ENCODE assay signal across 1 cellular context in the genomic region with DNA sequence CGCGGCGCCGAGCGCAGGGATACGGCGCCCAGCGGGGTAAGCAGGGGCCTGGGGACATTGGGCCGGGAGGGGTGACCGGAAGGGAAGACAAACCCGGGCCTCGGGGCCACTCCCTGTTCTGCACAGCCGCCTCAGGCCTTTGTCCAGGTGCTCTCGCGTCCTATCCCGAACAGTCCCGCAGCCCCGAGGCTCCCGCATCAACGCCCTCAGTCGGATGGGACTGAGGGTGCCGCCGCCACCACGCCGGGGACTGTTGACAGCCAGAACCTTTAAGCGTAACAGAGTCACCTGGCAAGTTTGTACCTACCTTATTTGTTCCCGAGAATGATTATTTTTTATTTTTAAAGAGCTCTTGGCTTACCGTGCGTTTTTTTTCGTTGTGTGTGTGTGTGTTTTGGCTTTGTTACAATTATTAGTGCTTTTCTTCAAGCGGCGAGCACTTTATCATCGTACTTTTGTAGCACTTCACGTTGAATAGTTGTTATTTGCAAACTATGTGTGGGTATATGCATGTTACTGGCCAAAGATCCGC.
TF ChIP-seq lines count a peak whose summit lies in the region.

No MANE protein-coding gene starts in this region.

TF ChIP-seq in WTC11, 78 proteins besides CTCF, POLR2A, EP300 and RAD21 (continued from another document):
- TF ChIP-seq ZNF396 (CRISPR knock-in tag; IDR thresholded peaks at IDR 0.05; ENCODE audit: borderline replicate concordance), result no peak
- TF ChIP-seq, protein P1, sequence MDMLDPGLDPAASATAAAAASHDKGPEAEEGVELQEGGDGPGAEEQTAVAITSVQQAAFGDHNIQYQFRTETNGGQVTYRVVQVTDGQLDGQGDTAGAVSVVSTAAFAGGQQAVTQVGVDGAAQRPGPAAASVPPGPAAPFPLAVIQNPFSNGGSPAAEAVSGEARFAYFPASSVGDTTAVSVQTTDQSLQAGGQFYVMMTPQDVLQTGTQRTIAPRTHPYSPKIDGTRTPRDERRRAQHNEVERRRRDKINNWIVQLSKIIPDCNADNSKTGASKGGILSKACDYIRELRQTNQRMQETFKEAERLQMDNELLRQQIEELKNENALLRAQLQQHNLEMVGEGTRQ (CRISPR knock-in tag; IDR thresholded peaks at IDR 0.05), result no peak
- TF ChIP-seq CREB1 (CRISPR knock-in tag; IDR thresholded peaks at IDR 0.05), result no peak
- TF ChIP-seq, protein P2, sequence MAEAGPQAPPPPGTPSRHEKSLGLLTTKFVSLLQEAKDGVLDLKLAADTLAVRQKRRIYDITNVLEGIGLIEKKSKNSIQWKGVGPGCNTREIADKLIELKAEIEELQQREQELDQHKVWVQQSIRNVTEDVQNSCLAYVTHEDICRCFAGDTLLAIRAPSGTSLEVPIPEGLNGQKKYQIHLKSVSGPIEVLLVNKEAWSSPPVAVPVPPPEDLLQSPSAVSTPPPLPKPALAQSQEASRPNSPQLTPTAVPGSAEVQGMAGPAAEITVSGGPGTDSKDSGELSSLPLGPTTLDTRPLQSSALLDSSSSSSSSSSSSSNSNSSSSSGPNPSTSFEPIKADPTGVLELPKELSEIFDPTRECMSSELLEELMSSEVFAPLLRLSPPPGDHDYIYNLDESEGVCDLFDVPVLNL (CRISPR knock-in tag; IDR thresholded peaks at IDR 0.05; ENCODE audit: borderline replicate concordance, low read depth), result no peak
- TF ChIP-seq, protein P3, sequence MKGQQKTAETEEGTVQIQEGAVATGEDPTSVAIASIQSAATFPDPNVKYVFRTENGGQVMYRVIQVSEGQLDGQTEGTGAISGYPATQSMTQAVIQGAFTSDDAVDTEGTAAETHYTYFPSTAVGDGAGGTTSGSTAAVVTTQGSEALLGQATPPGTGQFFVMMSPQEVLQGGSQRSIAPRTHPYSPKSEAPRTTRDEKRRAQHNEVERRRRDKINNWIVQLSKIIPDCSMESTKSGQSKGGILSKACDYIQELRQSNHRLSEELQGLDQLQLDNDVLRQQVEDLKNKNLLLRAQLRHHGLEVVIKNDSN (CRISPR knock-in tag; IDR thresholded peaks at IDR 0.05), result no peak
- TF ChIP-seq, protein P4, sequence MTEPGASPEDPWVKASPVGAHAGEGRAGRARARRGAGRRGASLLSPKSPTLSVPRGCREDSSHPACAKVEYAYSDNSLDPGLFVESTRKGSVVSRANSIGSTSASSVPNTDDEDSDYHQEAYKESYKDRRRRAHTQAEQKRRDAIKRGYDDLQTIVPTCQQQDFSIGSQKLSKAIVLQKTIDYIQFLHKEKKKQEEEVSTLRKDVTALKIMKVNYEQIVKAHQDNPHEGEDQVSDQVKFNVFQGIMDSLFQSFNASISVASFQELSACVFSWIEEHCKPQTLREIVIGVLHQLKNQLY (CRISPR knock-in tag; IDR thresholded peaks at IDR 0.05), result no peak
- TF ChIP-seq, protein P5, sequence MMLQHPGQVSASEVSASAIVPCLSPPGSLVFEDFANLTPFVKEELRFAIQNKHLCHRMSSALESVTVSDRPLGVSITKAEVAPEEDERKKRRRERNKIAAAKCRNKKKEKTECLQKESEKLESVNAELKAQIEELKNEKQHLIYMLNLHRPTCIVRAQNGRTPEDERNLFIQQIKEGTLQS (CRISPR knock-in tag; conservative IDR thresholded peaks at IDR 0.05), result no peak
- TF ChIP-seq, protein P6, sequence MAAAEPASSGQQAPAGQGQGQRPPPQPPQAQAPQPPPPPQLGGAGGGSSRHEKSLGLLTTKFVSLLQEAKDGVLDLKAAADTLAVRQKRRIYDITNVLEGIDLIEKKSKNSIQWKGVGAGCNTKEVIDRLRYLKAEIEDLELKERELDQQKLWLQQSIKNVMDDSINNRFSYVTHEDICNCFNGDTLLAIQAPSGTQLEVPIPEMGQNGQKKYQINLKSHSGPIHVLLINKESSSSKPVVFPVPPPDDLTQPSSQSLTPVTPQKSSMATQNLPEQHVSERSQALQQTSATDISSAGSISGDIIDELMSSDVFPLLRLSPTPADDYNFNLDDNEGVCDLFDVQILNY (CRISPR knock-in tag; IDR thresholded peaks at IDR 0.05), result 0 out of 2 replicates have a peak, but pooled peaks have one; percentile 2
- TF ChIP-seq TCF7 (CRISPR knock-in tag; IDR thresholded peaks at IDR 0.05; ENCODE audit: low read depth), result no peak
- no peak for TF ChIP-seq JUN (CRISPR knock-in tag; IDR thresholded peaks at IDR 0.05)
- no peak for TF ChIP-seq NFE2L1 (CRISPR knock-in tag; IDR thresholded peaks at IDR 0.05)
- TF ChIP-seq GTF2I (CRISPR knock-in tag; conservative IDR thresholded peaks at IDR 0.05), result no peak
- 0 out of 2 replicates have a peak, but pooled peaks have one; percentile 32 for TF ChIP-seq ELF4 (CRISPR knock-in tag; IDR thresholded peaks at IDR 0.05; ENCODE audit: low read depth)
- TF ChIP-seq GABPB1 (CRISPR knock-in tag; IDR thresholded peaks at IDR 0.05), result no peak; the same call in 1 of the 2 replicates
TF ChIP-seq in WTC11: peak in this region for 3.
